Comparison of ENCODE assay signal across 16 cellular contexts in genomic region chr5:67366256-67366655, GRCh38.
DNase-seq lines count a peak whose midpoint lies in the region; ATAC-seq and TF ChIP-seq lines count a peak whose summit lies in the region.
"Had no signal": no experiment of that assay in that cellular context is flagged by ENCODE, and none has a peak within 500 bp of the region (broad histone marks: within the 10 kb centered on the region; RNA-seq: fewer than 3 reads in every experiment).

No MANE protein-coding gene starts in this region.

- DNase-seq in breast epithelium (ENCODE audit: low spot score in 2 of 2), result peak in 1 of 2 donors; percentile 50
- no peak for DNase-seq in MCF 10A (ENCODE audit: unreplicated experiment)
- peak; percentile 93 for DNase-seq in cerebellar cortex (ENCODE audit: low spot score)
- DNase-seq in middle frontal gyrus (ENCODE audit: extremely low spot score, low spot score), result peak; percentile 34
- DNase-seq in medulla oblongata (ENCODE audit: extremely low spot score), result no peak
- DNase-seq in effector memory CD4-positive, alpha-beta T cell, result no peak
- DNase-seq: 8988T; AML-193; Caco-2; CD8-positive, alpha-beta memory T cell; GOT3 had no signal

- no TSS peak for BruUV-seq in MCF 10A (replicated peaks; lab: Mats Ljungman, UMichigan)

- TF ChIP-seq POLR2A in breast epithelium (IDR thresholded peaks at IDR 0.05), result no peak

- no peak overlapping the region for H3K27ac Mint-ChIP-seq in MCF 10A (ENCODE audit: low read depth, unreplicated experiment)
- H3K27ac Mint-ChIP-seq: IgD-negative memory B cell had no signal

- no peak overlapping the region for H3K4me3 Mint-ChIP-seq in MCF 10A (ENCODE audit: unreplicated experiment)
- H3K4me3 Mint-ChIP-seq: CD8-positive, alpha-beta memory T cell; IgD-negative memory B cell had no signal

- no peaks in the 10 kb centered on the region for H3K4me1 ChIP-seq in breast epithelium
- H3K4me1 ChIP-seq in effector memory CD4-positive, alpha-beta T cell (ENCODE audit: control insufficient read depth, insufficient read depth, low read length, poor library complexity, severe bottlenecking), result no peaks in the 10 kb centered on the region
- H3K4me1 ChIP-seq: BLaER1, Caco-2, HAP-1 had no signal

- no peaks in the 10 kb centered on the region for H3K27me3 Mint-ChIP-seq in MCF 10A (ENCODE audit: insufficient read depth, unreplicated experiment)

- H3K9me3 ChIP-seq in breast epithelium, result no peaks in the 10 kb centered on the region
- H3K9me3 ChIP-seq in effector memory CD4-positive, alpha-beta T cell (ENCODE audit: control insufficient read depth, low read length), result no peaks in the 10 kb centered on the region
- H3K9me3 ChIP-seq: BLaER1, Caco-2, HAP-1 had no signal

- no peaks in the 10 kb centered on the region for H3K36me3 ChIP-seq in breast epithelium
- no peaks in the 10 kb centered on the region for H3K36me3 ChIP-seq in effector memory CD4-positive, alpha-beta T cell (ENCODE audit: control insufficient read depth, insufficient read depth, low read length)
- H3K36me3 ChIP-seq: BLaER1, HAP-1 had no signal

- no peak for TF ChIP-seq CTCF in breast epithelium (IDR thresholded peaks at IDR 0.05)
- TF ChIP-seq CTCF in MCF 10A (IDR thresholded peaks at IDR 0.05; ENCODE audit: unreplicated experiment), result no peak

- peak overlapping the region; percentile 59 to 76 for H3K27ac ChIP-seq in breast epithelium
- H3K27ac ChIP-seq in effector memory CD4-positive, alpha-beta T cell (ENCODE audit: insufficient read depth, low read length, poor library complexity, severe bottlenecking), result no peak overlapping the region
- H3K27ac ChIP-seq: BLaER1 had no signal

- CTCF ChIA-PET in MCF 10A (lab: Yijun Ruan, JAX), result no interaction called here

- intact Hi-C loops in breast epithelium (cut with DNase I; ENCODE audit: low total_unique reads), result no loop called here
- intact Hi-C loops in MCF 10A (cut with micrococcal nuclease), result no loop called here

- peak overlapping the region in 2 of 3 donors; percentile 35 to 39 for H3K4me3 ChIP-seq in breast epithelium
- no peak overlapping the region for H3K4me3 ChIP-seq in effector memory CD4-positive, alpha-beta T cell (ENCODE audit: insufficient read depth, low read depth, low read length, poor library complexity, severe bottlenecking)
- H3K4me3 ChIP-seq: BLaER1, GM12878, HAP-1 had no signal

- H3K4me1 Mint-ChIP-seq in MCF 10A (ENCODE audit: insufficient read depth, unreplicated experiment), result peaks cover 22% of the 10 kb centered on the region
- H3K4me1 Mint-ChIP-seq: CD8-positive, alpha-beta memory T cell; IgD-negative memory B cell had no signal

- H3K9me3 Mint-ChIP-seq in MCF 10A (ENCODE audit: unreplicated experiment), result peaks cover 7% of the 10 kb centered on the region
- H3K9me3 Mint-ChIP-seq: CD8-positive, alpha-beta memory T cell; IgD-negative memory B cell had no signal

- no peaks in the 10 kb centered on the region for H3K36me3 Mint-ChIP-seq in MCF 10A (ENCODE audit: insufficient read depth, unreplicated experiment)
- H3K36me3 Mint-ChIP-seq: CD8-positive, alpha-beta memory T cell; IgD-negative memory B cell had no signal

- ATAC-seq in GM18498 (IDR thresholded peaks at IDR 0.05; ENCODE audit: unreplicated experiment), result no peak
- ATAC-seq: GM12878 had no signal

- H3K27me3 ChIP-seq in breast epithelium, result no peaks in the 10 kb centered on the region
- H3K27me3 ChIP-seq in effector memory CD4-positive, alpha-beta T cell (replicated peaks; ENCODE audit: control insufficient read depth, insufficient read depth, low read length, poor library complexity, severe bottlenecking), result no peaks in the 10 kb centered on the region
- H3K27me3 ChIP-seq: BLaER1 had no signal

- POLR2A ChIA-PET in MCF 10A (lab: Yijun Ruan, JAX), result no interaction called here

Comparison
In these comparisons a context has a peak if more than half of its experiments do, and no peak if none do; other contexts are left out.
1. DNase-seq: peak in cerebellar cortex (single experiment) and middle frontal gyrus (single experiment); none in MCF 10A (single experiment), medulla oblongata (single experiment) and effector memory CD4-positive, alpha-beta T cell (0 of 3).